In the genomic region with DNA sequence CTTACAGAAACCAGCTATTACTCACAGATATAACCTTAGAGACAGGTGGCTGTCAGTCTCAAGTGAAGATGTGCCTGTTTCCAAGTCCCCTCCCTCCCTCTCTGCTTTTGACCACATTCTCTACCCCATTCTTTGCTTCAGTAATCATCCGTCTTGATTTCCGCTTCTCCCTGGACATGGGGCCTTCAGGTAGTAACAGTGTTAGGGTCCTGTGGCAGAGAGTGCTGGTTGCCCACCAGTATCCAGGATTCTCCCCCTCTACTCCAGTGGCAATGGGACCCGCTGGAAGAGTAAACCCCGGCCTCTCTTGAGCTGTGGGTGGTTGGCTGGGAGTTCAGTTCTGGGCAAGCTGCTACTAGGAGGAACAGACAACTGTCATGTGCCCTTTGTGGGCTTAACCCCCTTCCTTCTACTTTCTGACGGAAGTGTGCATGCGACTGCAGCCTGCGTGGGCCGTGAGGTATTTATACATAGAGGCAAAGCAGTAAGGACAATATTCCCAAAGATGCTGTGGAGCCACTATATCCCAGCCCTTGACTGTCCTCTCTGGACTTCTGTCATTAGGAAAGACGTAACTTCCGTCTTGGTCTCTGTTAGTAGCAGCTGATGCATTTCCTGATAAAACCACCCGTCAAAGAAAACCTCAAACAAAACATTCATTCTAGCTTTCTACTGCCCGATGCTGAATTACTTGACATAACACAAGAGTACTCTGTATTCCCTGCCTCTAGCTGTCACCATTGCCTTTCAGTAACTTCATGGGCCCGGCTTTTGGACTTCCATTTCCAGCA, we compare ENCODE assay signal across 8 cellular contexts.
DNase-seq lines count a peak whose midpoint lies in the region; ATAC-seq and FAIRE-seq lines count a peak whose summit lies in the region.

No MANE protein-coding gene starts in this region.

- H3K9me3 ChIP-seq in effector memory CD4-positive, alpha-beta T cell (ENCODE audit: control insufficient read depth, low read length), result no peaks in the 10 kb centered on the region

- ATAC-seq in GM19328 (IDR thresholded peaks at IDR 0.05; ENCODE audit: unreplicated experiment) (peak; percentile 65), HG03196 (IDR thresholded peaks at IDR 0.05; ENCODE audit: unreplicated experiment) (peak; percentile 76), GM21360 (IDR thresholded peaks at IDR 0.05; ENCODE audit: unreplicated experiment) (no peak)

- H3K27me3 ChIP-seq in effector memory CD4-positive, alpha-beta T cell (replicated peaks; ENCODE audit: control insufficient read depth, insufficient read depth, low read length, poor library complexity, severe bottlenecking), result no peaks in the 10 kb centered on the region

- peak; percentile 32 for DNase-seq in activated CD4-positive, alpha-beta T cell treated with anti-CD3 and anti-CD28 coated beads for 1 hour
- DNase-seq in effector memory CD4-positive, alpha-beta T cell, result peak; percentile 36 to 62 (median 37)
- DNase-seq in substantia nigra (lab: John Stamatoyannopoulos, UW), result peak in 9 of 49 donors; percentile 3 to 53 (median 13)
- DNase-seq in NCI-H2196 treated with DMSO at 0.1 percent for 48 hours (lab: John Stamatoyannopoulos, UW; ENCODE audit: unreplicated experiment), result no peak
- DNase-seq in RCC 7860 (ENCODE audit: low spot score), result no peak

- no peak for FAIRE-seq in RCC 7860 (lab: Jason Lieb, UNC)

- peak overlapping the region; percentile 18 for H3K4me3 ChIP-seq in effector memory CD4-positive, alpha-beta T cell (ENCODE audit: insufficient read depth, low read depth, low read length, poor library complexity, severe bottlenecking)

- peaks cover 18% of the 10 kb centered on the region for H3K4me1 ChIP-seq in effector memory CD4-positive, alpha-beta T cell (ENCODE audit: control insufficient read depth, insufficient read depth, low read length, poor library complexity, severe bottlenecking)

- H3K27ac ChIP-seq in effector memory CD4-positive, alpha-beta T cell (ENCODE audit: insufficient read depth, low read length, poor library complexity, severe bottlenecking), result peak overlapping the region; percentile 72
- H3K27ac ChIP-seq in substantia nigra (ENCODE audit: low read depth, low read length, poor library complexity, severe bottlenecking), result peak overlapping the region; percentile 35

- H3K36me3 ChIP-seq in effector memory CD4-positive, alpha-beta T cell (ENCODE audit: control insufficient read depth, insufficient read depth, low read length), result no peaks in the 10 kb centered on the region

Comparison
In these comparisons a context has a peak if more than half of its experiments do, and no peak if none do; other contexts are left out.
1. DNase-seq: peak in activated CD4-positive, alpha-beta T cell treated with anti-CD3 and anti-CD28 coated beads for 1 hour (single experiment) and effector memory CD4-positive, alpha-beta T cell (3 of 3); none in NCI-H2196 treated with DMSO at 0.1 percent for 48 hours (single experiment) and RCC 7860 (single experiment).